In genomic region chr12:67998379-67998778, GRCh38 we compare ENCODE assay signal across 20 cellular contexts. TPM values are rescaled to one million over a fixed set of nuclear protein-coding genes. Genes with fewer than 3 reads are reported as not detected.
DNase-seq lines count a peak whose midpoint lies in the region; ATAC-seq and TF ChIP-seq lines count a peak whose summit lies in the region.
"Had no signal": no experiment of that assay in that cellular context is flagged by ENCODE, and none has a peak within 500 bp of the region (broad histone marks: within the 10 kb centered on the region; RNA-seq: fewer than 3 reads in every experiment).

No MANE protein-coding gene starts in this region.

- POLR2A ChIA-PET in activated CD8-positive, alpha-beta T cell treated with anti-CD3 and anti-CD28 coated beads for 36 hours (lab: Charles Lee) = no interaction called here
- POLR2A ChIA-PET in activated CD8-positive, alpha-beta T cell treated with anti-CD3 and anti-CD28 coated beads, Interleukin-2, amount 10 ng/mL, durations not matched to agents 7 days and 5 days (lab: Charles Lee) = interaction anchor here (0.6 kb wide), 1 partner anchor 159 kb away, joined by 3 read pairs; no protein-coding TSS in a partner anchor

- H3K36me3 Mint-ChIP-seq in activated CD8-positive, alpha-beta T cell treated with anti-CD3 and anti-CD28 coated beads for 36 hours (ENCODE audit: low read depth) = no peaks in the 10 kb centered on the region
- no peaks in the 10 kb centered on the region for H3K36me3 Mint-ChIP-seq in activated CD8-positive, alpha-beta T cell treated with anti-CD3 and anti-CD28 coated beads, Interleukin-2, amount 10 ng/mL, durations not matched to agents 7 days and 5 days (ENCODE audit: low read depth)
- H3K36me3 Mint-ChIP-seq in activated T-helper 17 cell treated with anti-CD3 and anti-CD28 coated beads, Interleukin-2, amount 50 U/mL, for 72 hours (ENCODE audit: low read depth) = no peaks in the 10 kb centered on the region
- H3K36me3 Mint-ChIP-seq in memory B cell = peaks cover 16% of the 10 kb centered on the region

- H3K18ac ChIP-seq in mesendoderm (ENCODE audit: low read length) = no peak overlapping the region

- H3K23ac ChIP-seq in mesendoderm (ENCODE audit: low read length) = no peak overlapping the region

- H3K4me3 Mint-ChIP-seq in activated CD8-positive, alpha-beta T cell treated with anti-CD3 and anti-CD28 coated beads for 36 hours = no peak overlapping the region
- no peak overlapping the region for H3K4me3 Mint-ChIP-seq in activated CD8-positive, alpha-beta T cell treated with anti-CD3 and anti-CD28 coated beads, Interleukin-2, amount 10 ng/mL, durations not matched to agents 7 days and 5 days
- H3K4me3 Mint-ChIP-seq in activated T-helper 17 cell treated with anti-CD3 and anti-CD28 coated beads, Interleukin-2, amount 50 U/mL, for 72 hours = no peak overlapping the region
- no peak overlapping the region for H3K4me3 Mint-ChIP-seq in memory B cell
- H3K4me3 Mint-ChIP-seq: CD4-positive, alpha-beta memory T cell had no signal

- H3K79me2 ChIP-seq in mesendoderm (ENCODE audit: control insufficient read depth, insufficient read depth, low read length) = no peaks in the 10 kb centered on the region

- no peaks in the 10 kb centered on the region for H3K4me1 ChIP-seq in mesendoderm (ENCODE audit: control insufficient read depth, low read depth, low read length)
- H3K4me1 ChIP-seq: HAP-1 had no signal

- H2BK120ac ChIP-seq in mesendoderm (ENCODE audit: low read depth, low read length) = no peak overlapping the region

- CTCF ChIA-PET in activated CD8-positive, alpha-beta T cell treated with anti-CD3 and anti-CD28 coated beads for 36 hours (lab: Charles Lee) = interaction anchor here (0.9 to 1.2 kb wide), 3 partner anchors 42 to 225 kb away, joined by 3 to 4 read pairs (median 3); no protein-coding TSS in a partner anchor
- CTCF ChIA-PET in activated CD8-positive, alpha-beta T cell treated with anti-CD3 and anti-CD28 coated beads, Interleukin-2, amount 10 ng/mL, durations not matched to agents 7 days and 5 days (lab: Charles Lee) = interaction anchor here (1.4 to 1.5 kb wide), 2 partner anchors 9 to 39 kb away, joined by 3 to 4 read pairs; partner anchors contain the start of gene IFNG-AS1

- no peaks in the 10 kb centered on the region for H3K36me3 ChIP-seq in mesendoderm (ENCODE audit: control insufficient read depth, insufficient read depth, low read length)
- H3K36me3 ChIP-seq: HAP-1 had no signal

- intact Hi-C loops in activated CD8-positive, alpha-beta T cell treated with anti-CD3 and anti-CD28 coated beads for 36 hours (cut with micrococcal nuclease) = no loop called here

- H3K9ac ChIP-seq in mesendoderm (ENCODE audit: low read length) = no peak overlapping the region

- no peak overlapping the region for H3K56ac ChIP-seq in mesendoderm (ENCODE audit: low read length)

- DNase-seq in activated CD8-positive, alpha-beta T cell treated with anti-CD3 and anti-CD28 coated beads for 36 hours = no peak
- DNase-seq in activated CD8-positive, alpha-beta T cell treated with anti-CD3 and anti-CD28 coated beads, Interleukin-2, amount 10 ng/mL, durations not matched to agents 7 days and 5 days = no peak
- DNase-seq in memory B cell (ENCODE audit: low spot score in 2 of 2) (no peak), mesendoderm (no peak), omental fat pad (ENCODE audit: low spot score) (no peak)
- DNase-seq: C1 segment of cervical spinal cord; Calu3; CD4-positive, alpha-beta memory T cell; COR-L47; DMS53; DMS79 treated with DMSO at 0.1 percent for 48 hours; GF-D8; GOT3 had no signal

- ATAC-seq in activated CD8-positive, alpha-beta T cell treated with anti-CD3 and anti-CD28 coated beads for 36 hours = no peak
- no peak for ATAC-seq in activated CD8-positive, alpha-beta T cell treated with anti-CD3 and anti-CD28 coated beads, Interleukin-2, amount 10 ng/mL, durations not matched to agents 7 days and 5 days
- ATAC-seq in activated T-helper 17 cell treated with anti-CD3 and anti-CD28 coated beads, Interleukin-2, amount 50 U/mL, for 72 hours (replicated peaks) = peak; percentile 54
- ATAC-seq in memory B cell (ENCODE audit: low read depth) = no peak
- ATAC-seq in omental fat pad (ENCODE audit: low FRiP score) = no peak

- no peaks in the 10 kb centered on the region for H3K27me3 ChIP-seq in mesendoderm (ENCODE audit: insufficient read depth, low read length, poor library complexity)

- no peaks in the 10 kb centered on the region for H3K9me3 Mint-ChIP-seq in activated CD8-positive, alpha-beta T cell treated with anti-CD3 and anti-CD28 coated beads for 36 hours
- no peaks in the 10 kb centered on the region for H3K9me3 Mint-ChIP-seq in activated CD8-positive, alpha-beta T cell treated with anti-CD3 and anti-CD28 coated beads, Interleukin-2, amount 10 ng/mL, durations not matched to agents 7 days and 5 days (ENCODE audit: insufficient read depth)
- no peaks in the 10 kb centered on the region for H3K9me3 Mint-ChIP-seq in activated T-helper 17 cell treated with anti-CD3 and anti-CD28 coated beads, Interleukin-2, amount 50 U/mL, for 72 hours
- H3K9me3 Mint-ChIP-seq in memory B cell = no peaks in the 10 kb centered on the region
- H3K9me3 Mint-ChIP-seq: CD4-positive, alpha-beta memory T cell had no signal

- no peak overlapping the region for H3K4ac ChIP-seq in mesendoderm (ENCODE audit: low read depth, low read length)

- no peak overlapping the region for H4K8ac ChIP-seq in mesendoderm (ENCODE audit: low read depth, low read length)

- no peak overlapping the region for H4K5ac ChIP-seq in mesendoderm (ENCODE audit: low read length)

- no peak overlapping the region for H3K27ac ChIP-seq in mesendoderm (ENCODE audit: low read depth, low read length)

- no peak overlapping the region for H2BK5ac ChIP-seq in mesendoderm (ENCODE audit: low read length)

- H2AK5ac ChIP-seq in mesendoderm (ENCODE audit: low read length) = no peak overlapping the region

- H3K4me1 Mint-ChIP-seq in activated CD8-positive, alpha-beta T cell treated with anti-CD3 and anti-CD28 coated beads for 36 hours (ENCODE audit: low read depth) = peaks cover 24% of the 10 kb centered on the region
- H3K4me1 Mint-ChIP-seq in activated CD8-positive, alpha-beta T cell treated with anti-CD3 and anti-CD28 coated beads, Interleukin-2, amount 10 ng/mL, durations not matched to agents 7 days and 5 days (ENCODE audit: low read depth) = peaks cover 11% of the 10 kb centered on the region
- H3K4me1 Mint-ChIP-seq in activated T-helper 17 cell treated with anti-CD3 and anti-CD28 coated beads, Interleukin-2, amount 50 U/mL, for 72 hours = peaks cover 4% of the 10 kb centered on the region
- peaks cover 17% of the 10 kb centered on the region for H3K4me1 Mint-ChIP-seq in memory B cell

- TF ChIP-seq CTCF in activated CD8-positive, alpha-beta T cell treated with anti-CD3 and anti-CD28 coated beads for 36 hours (IDR thresholded peaks at IDR 0.05) = no peak
- no peak for TF ChIP-seq CTCF in omental fat pad (IDR thresholded peaks at IDR 0.05)

- H3K4me2 ChIP-seq in mesendoderm (ENCODE audit: low read length) = no peak overlapping the region

- H3K27ac Mint-ChIP-seq in activated CD8-positive, alpha-beta T cell treated with anti-CD3 and anti-CD28 coated beads for 36 hours = peak overlapping the region; percentile 64
- no peak overlapping the region for H3K27ac Mint-ChIP-seq in activated CD8-positive, alpha-beta T cell treated with anti-CD3 and anti-CD28 coated beads, Interleukin-2, amount 10 ng/mL, durations not matched to agents 7 days and 5 days
- H3K27ac Mint-ChIP-seq in activated T-helper 17 cell treated with anti-CD3 and anti-CD28 coated beads, Interleukin-2, amount 50 U/mL, for 72 hours = no peak overlapping the region
- peak overlapping the region; percentile 4 for H3K27ac Mint-ChIP-seq in memory B cell

- H2BK15ac ChIP-seq in mesendoderm (replicated peaks; ENCODE audit: low read depth) = no peak overlapping the region

- H3K27me3 Mint-ChIP-seq in activated CD8-positive, alpha-beta T cell treated with anti-CD3 and anti-CD28 coated beads for 36 hours = no peaks in the 10 kb centered on the region
- H3K27me3 Mint-ChIP-seq in activated CD8-positive, alpha-beta T cell treated with anti-CD3 and anti-CD28 coated beads, Interleukin-2, amount 10 ng/mL, durations not matched to agents 7 days and 5 days (ENCODE audit: low read depth) = no peaks in the 10 kb centered on the region
- peaks cover 4% of the 10 kb centered on the region for H3K27me3 Mint-ChIP-seq in activated T-helper 17 cell treated with anti-CD3 and anti-CD28 coated beads, Interleukin-2, amount 50 U/mL, for 72 hours
- no peaks in the 10 kb centered on the region for H3K27me3 Mint-ChIP-seq in memory B cell
- H3K27me3 Mint-ChIP-seq: CD4-positive, alpha-beta memory T cell had no signal

- no peak overlapping the region for H3K4me3 ChIP-seq in mesendoderm (ENCODE audit: low read length)
- H3K4me3 ChIP-seq: HAP-1 had no signal

- H3K79me1 ChIP-seq in mesendoderm (ENCODE audit: low read length) = no peaks in the 10 kb centered on the region

RNA-seq across cellular contexts. Expression of gene IFNG-AS1, which starts 9.1 kb away (rescaled TPM):
- total RNA-seq in activated CD8-positive, alpha-beta T cell treated with anti-CD3 and anti-CD28 coated beads for 36 hours = under 1 TPM in 1 of 2 experiments, not detected in 1; 0.25 TPM
- under 1 TPM in 1 of 2 experiments, not detected in 1; 0.21 TPM for total RNA-seq in activated CD8-positive, alpha-beta T cell treated with anti-CD3 and anti-CD28 coated beads, Interleukin-2, amount 10 ng/mL, durations not matched to agents 7 days and 5 days
- not detected for total RNA-seq in activated T-helper 17 cell treated with anti-CD3 and anti-CD28 coated beads, Interleukin-2, amount 50 U/mL, for 72 hours
- polyA plus RNA-seq in mesendoderm (2013, experiment 1 of 2) = not detected
- not detected for polyA plus RNA-seq in mesendoderm (2013, experiment 2 of 2)
- under 1 TPM in 2 of 4 donors, not detected in 2; 0.28 to 0.94 TPM for total RNA-seq in omental fat pad
- total RNA-seq: A172, A673, Calu3, Daoy, G401 had no signal
- polyA plus RNA-seq: BJ had no signal

Comparison
In these comparisons a context has a peak if more than half of its experiments do, and no peak if none do; other contexts are left out.
1. H3K27ac Mint-ChIP-seq: peak in activated CD8-positive, alpha-beta T cell treated with anti-CD3 and anti-CD28 coated beads for 36 hours (single experiment) and memory B cell (single experiment); none in activated CD8-positive, alpha-beta T cell treated with anti-CD3 and anti-CD28 coated beads, Interleukin-2, amount 10 ng/mL, durations not matched to agents 7 days and 5 days (single experiment) and activated T-helper 17 cell treated with anti-CD3 and anti-CD28 coated beads, Interleukin-2, amount 50 U/mL, for 72 hours (single experiment).